In the genomic region with DNA sequence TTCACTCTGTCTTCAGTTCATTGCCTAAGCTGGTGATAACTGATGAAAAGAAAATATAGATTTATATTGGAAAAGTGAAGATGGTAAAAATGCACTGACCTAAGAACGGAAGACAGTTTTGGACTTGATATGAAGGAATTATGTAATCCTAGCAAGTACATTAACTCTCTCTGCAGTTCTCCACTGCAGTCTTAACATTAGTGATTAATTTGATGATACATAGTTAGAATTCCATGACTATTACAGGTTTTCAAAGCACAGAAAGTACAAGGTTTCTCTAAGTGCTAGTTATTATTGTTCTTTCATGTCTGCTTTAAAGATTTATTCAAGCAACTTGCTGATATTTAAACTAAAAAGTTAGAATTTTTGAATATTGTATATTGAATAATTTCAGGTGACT, we compare ENCODE assay signal across 15 cellular contexts.
"Had no signal": no experiment of that assay in that cellular context is flagged by ENCODE, and none has a peak within 500 bp of the region (broad histone marks: within the 10 kb centered on the region; RNA-seq: fewer than 3 reads in every experiment).

No MANE protein-coding gene starts in this region.

- H3K4me1 ChIP-seq: pancreas, stomach had no signal

- H3K9me3 ChIP-seq: heart left ventricle, pancreas, stomach, thoracic aorta had no signal

- H3K36me3 ChIP-seq: heart left ventricle, pancreas, stomach, thoracic aorta had no signal

- H3K4me3 Mint-ChIP-seq: activated CD4-positive, alpha-beta T cell treated with anti-CD3 and anti-CD28 coated beads, Interleukin-2, amount 10 ng/mL, durations not matched to agents 7 days and 5 days; activated naive CD4-positive, alpha-beta T cell treated with anti-CD3 and anti-CD28 coated beads for 36 hours; brain; neural crest cell had no signal

- H3K9me3 Mint-ChIP-seq: activated CD4-positive, alpha-beta T cell treated with anti-CD3 and anti-CD28 coated beads, Interleukin-2, amount 10 ng/mL, durations not matched to agents 7 days and 5 days; brain had no signal

- H3K36me3 Mint-ChIP-seq: brain had no signal

- H3K27ac Mint-ChIP-seq: activated CD4-positive, alpha-beta T cell treated with anti-CD3 and anti-CD28 coated beads, Interleukin-2, amount 10 ng/mL, durations not matched to agents 7 days and 5 days; activated naive CD4-positive, alpha-beta T cell treated with anti-CD3 and anti-CD28 coated beads for 36 hours; brain had no signal

- H3K27ac ChIP-seq: heart left ventricle, pancreas, stomach, thoracic aorta had no signal

- H3K4me1 Mint-ChIP-seq: activated CD4-positive, alpha-beta T cell treated with anti-CD3 and anti-CD28 coated beads, Interleukin-2, amount 10 ng/mL, durations not matched to agents 7 days and 5 days; brain had no signal

- DNase-seq: activated CD4-positive, alpha-beta T cell treated with anti-CD3 and anti-CD28 coated beads, Interleukin-2, amount 10 ng/mL, durations not matched to agents 7 days and 5 days; activated CD4-positive, CD25-positive, alpha-beta regulatory T cell; activated CD8-positive, alpha-beta memory T cell treated with anti-CD3 and anti-CD28 coated beads for 24 hours; activated naive CD4-positive, alpha-beta T cell treated with anti-CD3 and anti-CD28 coated beads for 36 hours; cerebellar nuclear complex; heart left ventricle; pancreas; retina; small intestine; stomach had no signal

- H3K4me3 ChIP-seq: heart left ventricle, pancreas, stomach, thoracic aorta had no signal

- H3K27me3 Mint-ChIP-seq: activated CD4-positive, alpha-beta T cell treated with anti-CD3 and anti-CD28 coated beads, Interleukin-2, amount 10 ng/mL, durations not matched to agents 7 days and 5 days; brain had no signal

- H3K27me3 ChIP-seq: heart left ventricle, pancreas, stomach had no signal

- FAIRE-seq: frontal cortex, pancreas, small intestine, urothelium cell line had no signal
